In the genomic region with DNA sequence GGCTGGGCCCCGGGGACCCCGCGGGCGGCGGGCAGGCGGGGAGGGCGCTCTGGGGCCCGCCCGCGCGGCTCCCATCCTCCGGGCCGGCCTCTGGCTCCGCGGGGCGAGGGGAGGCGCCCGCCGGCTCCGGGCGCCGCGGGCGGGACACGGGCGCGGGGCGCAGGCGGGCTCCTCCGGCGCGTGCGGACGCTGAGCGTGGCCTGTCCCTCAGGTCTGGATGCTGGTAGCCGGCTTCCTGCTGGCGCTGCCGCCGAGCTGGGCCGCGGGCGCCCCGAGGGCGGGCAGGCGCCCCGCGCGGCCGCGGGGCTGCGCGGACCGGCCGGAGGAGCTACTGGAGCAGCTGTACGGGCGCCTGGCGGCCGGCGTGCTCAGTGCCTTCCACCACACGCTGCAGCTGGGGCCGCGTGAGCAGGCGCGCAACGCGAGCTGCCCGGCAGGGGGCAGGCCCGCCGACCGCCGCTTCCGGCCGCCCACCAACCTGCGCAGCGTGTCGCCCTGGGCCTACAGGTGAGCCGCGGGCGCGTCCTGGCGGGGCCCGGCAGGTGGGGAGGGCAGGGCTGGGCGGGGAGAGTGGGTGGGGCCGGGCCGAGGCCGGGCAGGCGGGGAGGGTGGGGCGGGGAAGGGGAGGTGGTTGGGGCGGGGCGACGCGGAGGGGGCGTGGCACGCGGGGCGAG, we compare ENCODE assay signal across 1 cellular context.
TF ChIP-seq lines count a peak whose summit lies in the region.

No MANE protein-coding gene starts in this region.

TF ChIP-seq in K562, 482 proteins besides CTCF, POLR2A, EP300 and RAD21 (continued from another document):
- TF ChIP-seq, protein P1, sequence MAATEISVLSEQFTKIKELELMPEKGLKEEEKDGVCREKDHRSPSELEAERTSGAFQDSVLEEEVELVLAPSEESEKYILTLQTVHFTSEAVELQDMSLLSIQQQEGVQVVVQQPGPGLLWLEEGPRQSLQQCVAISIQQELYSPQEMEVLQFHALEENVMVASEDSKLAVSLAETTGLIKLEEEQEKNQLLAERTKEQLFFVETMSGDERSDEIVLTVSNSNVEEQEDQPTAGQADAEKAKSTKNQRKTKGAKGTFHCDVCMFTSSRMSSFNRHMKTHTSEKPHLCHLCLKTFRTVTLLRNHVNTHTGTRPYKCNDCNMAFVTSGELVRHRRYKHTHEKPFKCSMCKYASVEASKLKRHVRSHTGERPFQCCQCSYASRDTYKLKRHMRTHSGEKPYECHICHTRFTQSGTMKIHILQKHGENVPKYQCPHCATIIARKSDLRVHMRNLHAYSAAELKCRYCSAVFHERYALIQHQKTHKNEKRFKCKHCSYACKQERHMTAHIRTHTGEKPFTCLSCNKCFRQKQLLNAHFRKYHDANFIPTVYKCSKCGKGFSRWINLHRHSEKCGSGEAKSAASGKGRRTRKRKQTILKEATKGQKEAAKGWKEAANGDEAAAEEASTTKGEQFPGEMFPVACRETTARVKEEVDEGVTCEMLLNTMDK (IDR thresholded peaks at IDR 0.05; ENCODE audit: borderline replicate concordance, insufficient read depth, low read depth, low read length, poor library complexity, severe bottlenecking): peak; percentile 91
- TF ChIP-seq, protein P2, sequence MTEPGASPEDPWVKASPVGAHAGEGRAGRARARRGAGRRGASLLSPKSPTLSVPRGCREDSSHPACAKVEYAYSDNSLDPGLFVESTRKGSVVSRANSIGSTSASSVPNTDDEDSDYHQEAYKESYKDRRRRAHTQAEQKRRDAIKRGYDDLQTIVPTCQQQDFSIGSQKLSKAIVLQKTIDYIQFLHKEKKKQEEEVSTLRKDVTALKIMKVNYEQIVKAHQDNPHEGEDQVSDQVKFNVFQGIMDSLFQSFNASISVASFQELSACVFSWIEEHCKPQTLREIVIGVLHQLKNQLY (CRISPR knock-in tag; conservative IDR thresholded peaks at IDR 0.05): no peak
- peak; percentile 79 for TF ChIP-seq MYC (IDR thresholded peaks at IDR 0.05; ENCODE audit: low read depth, low read length)
- no peak for TF ChIP-seq MYC (CRISPR knock-in tag; IDR thresholded peaks at IDR 0.05; ENCODE audit: borderline replicate concordance, low read depth)
- TF ChIP-seq MED1 (CRISPR knock-in tag; IDR thresholded peaks at IDR 0.05; ENCODE audit: borderline replicate concordance): no peak
- TF ChIP-seq CBFA2T3 (IDR thresholded peaks at IDR 0.05): no peak
- TF ChIP-seq FIP1L1 (IDR thresholded peaks at IDR 0.05; ENCODE audit: low read depth, low read length, poor library complexity, severe bottlenecking): no peak
- TF ChIP-seq, protein P3, sequence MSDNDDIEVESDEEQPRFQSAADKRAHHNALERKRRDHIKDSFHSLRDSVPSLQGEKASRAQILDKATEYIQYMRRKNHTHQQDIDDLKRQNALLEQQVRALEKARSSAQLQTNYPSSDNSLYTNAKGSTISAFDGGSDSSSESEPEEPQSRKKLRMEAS (CRISPR knock-in tag; IDR thresholded peaks at IDR 0.05): peak; percentile 59; the same call in 1 of the 2 replicates
- no peak for TF ChIP-seq MEF2A (IDR thresholded peaks at IDR 0.05; ENCODE audit: control insufficient read depth, low read depth, low read length)
- TF ChIP-seq GATAD2B (IDR thresholded peaks at IDR 0.05; ENCODE audit: borderline replicate concordance): 0 out of 2 replicates have a peak, but pooled peaks have one; percentile 29
- TF ChIP-seq CCNT2 (IDR thresholded peaks at IDR 0.05; ENCODE audit: borderline replicate concordance, extremely low read depth, insufficient read length, low read depth, low read length): peak; percentile 43
- TF ChIP-seq, protein P4, sequence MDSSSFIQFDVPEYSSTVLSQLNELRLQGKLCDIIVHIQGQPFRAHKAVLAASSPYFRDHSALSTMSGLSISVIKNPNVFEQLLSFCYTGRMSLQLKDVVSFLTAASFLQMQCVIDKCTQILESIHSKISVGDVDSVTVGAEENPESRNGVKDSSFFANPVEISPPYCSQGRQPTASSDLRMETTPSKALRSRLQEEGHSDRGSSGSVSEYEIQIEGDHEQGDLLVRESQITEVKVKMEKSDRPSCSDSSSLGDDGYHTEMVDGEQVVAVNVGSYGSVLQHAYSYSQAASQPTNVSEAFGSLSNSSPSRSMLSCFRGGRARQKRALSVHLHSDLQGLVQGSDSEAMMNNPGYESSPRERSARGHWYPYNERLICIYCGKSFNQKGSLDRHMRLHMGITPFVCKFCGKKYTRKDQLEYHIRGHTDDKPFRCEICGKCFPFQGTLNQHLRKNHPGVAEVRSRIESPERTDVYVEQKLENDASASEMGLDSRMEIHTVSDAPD (CRISPR knock-in tag; IDR thresholded peaks at IDR 0.05): no peak
- TF ChIP-seq, protein P5, sequence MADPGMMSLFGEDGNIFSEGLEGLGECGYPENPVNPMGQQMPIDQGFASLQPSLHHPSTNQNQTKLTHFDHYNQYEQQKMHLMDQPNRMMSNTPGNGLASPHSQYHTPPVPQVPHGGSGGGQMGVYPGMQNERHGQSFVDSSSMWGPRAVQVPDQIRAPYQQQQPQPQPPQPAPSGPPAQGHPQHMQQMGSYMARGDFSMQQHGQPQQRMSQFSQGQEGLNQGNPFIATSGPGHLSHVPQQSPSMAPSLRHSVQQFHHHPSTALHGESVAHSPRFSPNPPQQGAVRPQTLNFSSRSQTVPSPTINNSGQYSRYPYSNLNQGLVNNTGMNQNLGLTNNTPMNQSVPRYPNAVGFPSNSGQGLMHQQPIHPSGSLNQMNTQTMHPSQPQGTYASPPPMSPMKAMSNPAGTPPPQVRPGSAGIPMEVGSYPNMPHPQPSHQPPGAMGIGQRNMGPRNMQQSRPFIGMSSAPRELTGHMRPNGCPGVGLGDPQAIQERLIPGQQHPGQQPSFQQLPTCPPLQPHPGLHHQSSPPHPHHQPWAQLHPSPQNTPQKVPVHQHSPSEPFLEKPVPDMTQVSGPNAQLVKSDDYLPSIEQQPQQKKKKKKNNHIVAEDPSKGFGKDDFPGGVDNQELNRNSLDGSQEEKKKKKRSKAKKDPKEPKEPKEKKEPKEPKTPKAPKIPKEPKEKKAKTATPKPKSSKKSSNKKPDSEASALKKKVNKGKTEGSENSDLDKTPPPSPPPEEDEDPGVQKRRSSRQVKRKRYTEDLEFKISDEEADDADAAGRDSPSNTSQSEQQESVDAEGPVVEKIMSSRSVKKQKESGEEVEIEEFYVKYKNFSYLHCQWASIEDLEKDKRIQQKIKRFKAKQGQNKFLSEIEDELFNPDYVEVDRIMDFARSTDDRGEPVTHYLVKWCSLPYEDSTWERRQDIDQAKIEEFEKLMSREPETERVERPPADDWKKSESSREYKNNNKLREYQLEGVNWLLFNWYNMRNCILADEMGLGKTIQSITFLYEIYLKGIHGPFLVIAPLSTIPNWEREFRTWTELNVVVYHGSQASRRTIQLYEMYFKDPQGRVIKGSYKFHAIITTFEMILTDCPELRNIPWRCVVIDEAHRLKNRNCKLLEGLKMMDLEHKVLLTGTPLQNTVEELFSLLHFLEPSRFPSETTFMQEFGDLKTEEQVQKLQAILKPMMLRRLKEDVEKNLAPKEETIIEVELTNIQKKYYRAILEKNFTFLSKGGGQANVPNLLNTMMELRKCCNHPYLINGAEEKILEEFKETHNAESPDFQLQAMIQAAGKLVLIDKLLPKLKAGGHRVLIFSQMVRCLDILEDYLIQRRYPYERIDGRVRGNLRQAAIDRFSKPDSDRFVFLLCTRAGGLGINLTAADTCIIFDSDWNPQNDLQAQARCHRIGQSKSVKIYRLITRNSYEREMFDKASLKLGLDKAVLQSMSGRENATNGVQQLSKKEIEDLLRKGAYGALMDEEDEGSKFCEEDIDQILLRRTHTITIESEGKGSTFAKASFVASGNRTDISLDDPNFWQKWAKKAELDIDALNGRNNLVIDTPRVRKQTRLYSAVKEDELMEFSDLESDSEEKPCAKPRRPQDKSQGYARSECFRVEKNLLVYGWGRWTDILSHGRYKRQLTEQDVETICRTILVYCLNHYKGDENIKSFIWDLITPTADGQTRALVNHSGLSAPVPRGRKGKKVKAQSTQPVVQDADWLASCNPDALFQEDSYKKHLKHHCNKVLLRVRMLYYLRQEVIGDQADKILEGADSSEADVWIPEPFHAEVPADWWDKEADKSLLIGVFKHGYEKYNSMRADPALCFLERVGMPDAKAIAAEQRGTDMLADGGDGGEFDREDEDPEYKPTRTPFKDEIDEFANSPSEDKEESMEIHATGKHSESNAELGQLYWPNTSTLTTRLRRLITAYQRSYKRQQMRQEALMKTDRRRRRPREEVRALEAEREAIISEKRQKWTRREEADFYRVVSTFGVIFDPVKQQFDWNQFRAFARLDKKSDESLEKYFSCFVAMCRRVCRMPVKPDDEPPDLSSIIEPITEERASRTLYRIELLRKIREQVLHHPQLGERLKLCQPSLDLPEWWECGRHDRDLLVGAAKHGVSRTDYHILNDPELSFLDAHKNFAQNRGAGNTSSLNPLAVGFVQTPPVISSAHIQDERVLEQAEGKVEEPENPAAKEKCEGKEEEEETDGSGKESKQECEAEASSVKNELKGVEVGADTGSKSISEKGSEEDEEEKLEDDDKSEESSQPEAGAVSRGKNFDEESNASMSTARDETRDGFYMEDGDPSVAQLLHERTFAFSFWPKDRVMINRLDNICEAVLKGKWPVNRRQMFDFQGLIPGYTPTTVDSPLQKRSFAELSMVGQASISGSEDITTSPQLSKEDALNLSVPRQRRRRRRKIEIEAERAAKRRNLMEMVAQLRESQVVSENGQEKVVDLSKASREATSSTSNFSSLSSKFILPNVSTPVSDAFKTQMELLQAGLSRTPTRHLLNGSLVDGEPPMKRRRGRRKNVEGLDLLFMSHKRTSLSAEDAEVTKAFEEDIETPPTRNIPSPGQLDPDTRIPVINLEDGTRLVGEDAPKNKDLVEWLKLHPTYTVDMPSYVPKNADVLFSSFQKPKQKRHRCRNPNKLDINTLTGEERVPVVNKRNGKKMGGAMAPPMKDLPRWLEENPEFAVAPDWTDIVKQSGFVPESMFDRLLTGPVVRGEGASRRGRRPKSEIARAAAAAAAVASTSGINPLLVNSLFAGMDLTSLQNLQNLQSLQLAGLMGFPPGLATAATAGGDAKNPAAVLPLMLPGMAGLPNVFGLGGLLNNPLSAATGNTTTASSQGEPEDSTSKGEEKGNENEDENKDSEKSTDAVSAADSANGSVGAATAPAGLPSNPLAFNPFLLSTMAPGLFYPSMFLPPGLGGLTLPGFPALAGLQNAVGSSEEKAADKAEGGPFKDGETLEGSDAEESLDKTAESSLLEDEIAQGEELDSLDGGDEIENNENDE (IDR thresholded peaks at IDR 0.05; ENCODE audit: low read depth, low read length): no peak
- TF ChIP-seq ERF (CRISPR knock-in tag; IDR thresholded peaks at IDR 0.05): no peak
- TF ChIP-seq SRSF3 (IDR thresholded peaks at IDR 0.05; ENCODE audit: insufficient read depth, low read length): no peak
- TF ChIP-seq ZNF830 (CRISPR knock-in tag; IDR thresholded peaks at IDR 0.05): no peak
- TF ChIP-seq NONO (IDR thresholded peaks at IDR 0.05; ENCODE audit: low read depth in 2 of 2, low read length in 1 of 2): 0 out of 4 replicates have a peak, but pooled peaks of 1 of the 2 experiments have one; percentile 31
- TF ChIP-seq, protein P6, sequence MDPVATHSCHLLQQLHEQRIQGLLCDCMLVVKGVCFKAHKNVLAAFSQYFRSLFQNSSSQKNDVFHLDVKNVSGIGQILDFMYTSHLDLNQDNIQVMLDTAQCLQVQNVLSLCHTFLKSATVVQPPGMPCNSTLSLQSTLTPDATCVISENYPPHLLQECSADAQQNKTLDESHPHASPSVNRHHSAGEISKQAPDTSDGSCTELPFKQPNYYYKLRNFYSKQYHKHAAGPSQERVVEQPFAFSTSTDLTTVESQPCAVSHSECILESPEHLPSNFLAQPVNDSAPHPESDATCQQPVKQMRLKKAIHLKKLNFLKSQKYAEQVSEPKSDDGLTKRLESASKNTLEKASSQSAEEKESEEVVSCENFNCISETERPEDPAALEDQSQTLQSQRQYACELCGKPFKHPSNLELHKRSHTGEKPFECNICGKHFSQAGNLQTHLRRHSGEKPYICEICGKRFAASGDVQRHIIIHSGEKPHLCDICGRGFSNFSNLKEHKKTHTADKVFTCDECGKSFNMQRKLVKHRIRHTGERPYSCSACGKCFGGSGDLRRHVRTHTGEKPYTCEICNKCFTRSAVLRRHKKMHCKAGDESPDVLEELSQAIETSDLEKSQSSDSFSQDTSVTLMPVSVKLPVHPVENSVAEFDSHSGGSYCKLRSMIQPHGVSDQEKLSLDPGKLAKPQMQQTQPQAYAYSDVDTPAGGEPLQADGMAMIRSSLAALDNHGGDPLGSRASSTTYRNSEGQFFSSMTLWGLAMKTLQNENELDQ (CRISPR knock-in tag; IDR thresholded peaks at IDR 0.05; ENCODE audit: borderline replicate concordance): no peak
- TF ChIP-seq, protein P7, sequence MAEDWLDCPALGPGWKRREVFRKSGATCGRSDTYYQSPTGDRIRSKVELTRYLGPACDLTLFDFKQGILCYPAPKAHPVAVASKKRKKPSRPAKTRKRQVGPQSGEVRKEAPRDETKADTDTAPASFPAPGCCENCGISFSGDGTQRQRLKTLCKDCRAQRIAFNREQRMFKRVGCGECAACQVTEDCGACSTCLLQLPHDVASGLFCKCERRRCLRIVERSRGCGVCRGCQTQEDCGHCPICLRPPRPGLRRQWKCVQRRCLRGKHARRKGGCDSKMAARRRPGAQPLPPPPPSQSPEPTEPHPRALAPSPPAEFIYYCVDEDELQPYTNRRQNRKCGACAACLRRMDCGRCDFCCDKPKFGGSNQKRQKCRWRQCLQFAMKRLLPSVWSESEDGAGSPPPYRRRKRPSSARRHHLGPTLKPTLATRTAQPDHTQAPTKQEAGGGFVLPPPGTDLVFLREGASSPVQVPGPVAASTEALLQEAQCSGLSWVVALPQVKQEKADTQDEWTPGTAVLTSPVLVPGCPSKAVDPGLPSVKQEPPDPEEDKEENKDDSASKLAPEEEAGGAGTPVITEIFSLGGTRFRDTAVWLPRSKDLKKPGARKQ (CRISPR knock-in tag; IDR thresholded peaks at IDR 0.05): no peak
- TF ChIP-seq, protein P8, sequence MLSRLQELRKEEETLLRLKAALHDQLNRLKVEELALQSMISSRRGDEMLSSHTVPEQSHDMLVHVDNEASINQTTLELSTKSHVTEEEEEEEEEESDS (CRISPR knock-in tag; IDR thresholded peaks at IDR 0.05): no peak
- no peak for TF ChIP-seq LARP7 (IDR thresholded peaks at IDR 0.05)
- TF ChIP-seq ZNF133 (CRISPR knock-in tag; IDR thresholded peaks at IDR 0.05): no peak
- no peak for TF ChIP-seq GABPB2 (CRISPR knock-in tag; conservative IDR thresholded peaks at IDR 0.05)
- no peak for TF ChIP-seq BDP1 (IDR thresholded peaks at IDR 0.05; ENCODE audit: insufficient read depth, insufficient read length)
- TF ChIP-seq MCM5 (IDR thresholded peaks at IDR 0.05; ENCODE audit: low read depth): no peak
- no peak for TF ChIP-seq MIER1 (IDR thresholded peaks at IDR 0.05; ENCODE audit: low read depth)
- TF ChIP-seq PHF20 (IDR thresholded peaks at IDR 0.05; ENCODE audit: partially characterized antibody): no peak
TF ChIP-seq in K562: peak in this region for 32.
